ENCODE assay signal across 2 cellular contexts in the genomic region with DNA sequence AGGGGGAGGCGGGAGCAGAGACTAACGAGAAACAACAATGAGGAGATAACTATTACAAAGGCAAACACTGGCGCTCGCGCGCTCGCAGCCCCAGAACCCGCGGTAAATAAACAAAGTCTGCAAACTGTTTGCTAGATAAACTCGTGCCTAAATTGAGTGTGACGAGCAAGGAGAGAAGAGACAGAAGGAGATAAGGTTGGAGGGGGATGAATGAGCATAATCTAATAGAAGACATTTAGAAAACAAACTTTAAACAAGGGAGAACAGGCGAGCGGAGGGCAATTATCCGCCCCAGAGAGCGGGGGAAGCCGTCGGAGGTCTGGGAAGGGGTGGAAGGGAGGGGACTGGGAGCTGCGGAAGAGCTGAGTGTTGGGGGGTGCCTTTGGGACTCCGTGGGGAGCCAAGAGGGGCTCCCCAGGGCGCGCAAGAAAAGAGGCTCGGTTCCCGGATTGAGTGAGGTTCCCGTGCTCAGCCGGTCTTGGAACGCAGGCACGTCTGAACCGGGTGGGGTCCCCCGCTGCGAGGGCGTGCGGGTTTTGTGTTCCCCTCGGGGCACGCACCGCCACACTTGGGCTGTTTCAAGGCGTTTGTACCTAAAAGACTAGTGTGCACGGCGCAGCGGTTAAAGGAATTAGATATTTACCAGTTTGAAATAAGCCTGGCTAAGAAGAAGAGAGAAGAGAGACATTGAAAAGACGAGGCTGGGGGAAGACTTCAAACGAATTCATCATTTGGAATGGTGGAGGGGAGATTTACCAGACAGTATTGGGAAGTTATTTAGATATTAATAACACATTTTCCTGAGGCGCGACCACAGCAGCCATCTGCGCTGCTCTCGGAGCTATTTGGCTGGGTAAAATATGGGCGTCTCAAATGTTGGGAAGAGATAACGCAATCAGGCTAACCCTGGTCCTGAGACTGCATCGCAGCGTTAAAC.
A peak's percentile ranks its signal among the peaks of the same experiment; 100 is the strongest.
TF ChIP-seq lines count a peak whose summit lies in the region.

No MANE protein-coding gene starts in this region.

TF ChIP-seq in GM23338, 12 proteins besides CTCF, POLR2A, EP300 and RAD21:
- TF ChIP-seq EZH2 (IDR thresholded peaks at IDR 0.05; ENCODE audit: low read depth, unreplicated experiment) (peak; percentile 90), JUNB (IDR thresholded peaks at IDR 0.05; ENCODE audit: unreplicated experiment) (no peak), STAT1 (IDR thresholded peaks at IDR 0.05; ENCODE audit: unreplicated experiment) (no peak), ZNF331 (CRISPR knock-in tag; IDR thresholded peaks at IDR 0.05; ENCODE audit: low read depth) (no peak), ZNF114 (CRISPR knock-in tag; IDR thresholded peaks at IDR 0.05) (no peak)
- TF ChIP-seq, protein P1, sequence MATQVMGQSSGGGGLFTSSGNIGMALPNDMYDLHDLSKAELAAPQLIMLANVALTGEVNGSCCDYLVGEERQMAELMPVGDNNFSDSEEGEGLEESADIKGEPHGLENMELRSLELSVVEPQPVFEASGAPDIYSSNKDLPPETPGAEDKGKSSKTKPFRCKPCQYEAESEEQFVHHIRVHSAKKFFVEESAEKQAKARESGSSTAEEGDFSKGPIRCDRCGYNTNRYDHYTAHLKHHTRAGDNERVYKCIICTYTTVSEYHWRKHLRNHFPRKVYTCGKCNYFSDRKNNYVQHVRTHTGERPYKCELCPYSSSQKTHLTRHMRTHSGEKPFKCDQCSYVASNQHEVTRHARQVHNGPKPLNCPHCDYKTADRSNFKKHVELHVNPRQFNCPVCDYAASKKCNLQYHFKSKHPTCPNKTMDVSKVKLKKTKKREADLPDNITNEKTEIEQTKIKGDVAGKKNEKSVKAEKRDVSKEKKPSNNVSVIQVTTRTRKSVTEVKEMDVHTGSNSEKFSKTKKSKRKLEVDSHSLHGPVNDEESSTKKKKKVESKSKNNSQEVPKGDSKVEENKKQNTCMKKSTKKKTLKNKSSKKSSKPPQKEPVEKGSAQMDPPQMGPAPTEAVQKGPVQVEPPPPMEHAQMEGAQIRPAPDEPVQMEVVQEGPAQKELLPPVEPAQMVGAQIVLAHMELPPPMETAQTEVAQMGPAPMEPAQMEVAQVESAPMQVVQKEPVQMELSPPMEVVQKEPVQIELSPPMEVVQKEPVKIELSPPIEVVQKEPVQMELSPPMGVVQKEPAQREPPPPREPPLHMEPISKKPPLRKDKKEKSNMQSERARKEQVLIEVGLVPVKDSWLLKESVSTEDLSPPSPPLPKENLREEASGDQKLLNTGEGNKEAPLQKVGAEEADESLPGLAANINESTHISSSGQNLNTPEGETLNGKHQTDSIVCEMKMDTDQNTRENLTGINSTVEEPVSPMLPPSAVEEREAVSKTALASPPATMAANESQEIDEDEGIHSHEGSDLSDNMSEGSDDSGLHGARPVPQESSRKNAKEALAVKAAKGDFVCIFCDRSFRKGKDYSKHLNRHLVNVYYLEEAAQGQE (IDR thresholded peaks at IDR 0.05; ENCODE audit: unreplicated experiment), result no peak
- TF ChIP-seq, protein P2, sequence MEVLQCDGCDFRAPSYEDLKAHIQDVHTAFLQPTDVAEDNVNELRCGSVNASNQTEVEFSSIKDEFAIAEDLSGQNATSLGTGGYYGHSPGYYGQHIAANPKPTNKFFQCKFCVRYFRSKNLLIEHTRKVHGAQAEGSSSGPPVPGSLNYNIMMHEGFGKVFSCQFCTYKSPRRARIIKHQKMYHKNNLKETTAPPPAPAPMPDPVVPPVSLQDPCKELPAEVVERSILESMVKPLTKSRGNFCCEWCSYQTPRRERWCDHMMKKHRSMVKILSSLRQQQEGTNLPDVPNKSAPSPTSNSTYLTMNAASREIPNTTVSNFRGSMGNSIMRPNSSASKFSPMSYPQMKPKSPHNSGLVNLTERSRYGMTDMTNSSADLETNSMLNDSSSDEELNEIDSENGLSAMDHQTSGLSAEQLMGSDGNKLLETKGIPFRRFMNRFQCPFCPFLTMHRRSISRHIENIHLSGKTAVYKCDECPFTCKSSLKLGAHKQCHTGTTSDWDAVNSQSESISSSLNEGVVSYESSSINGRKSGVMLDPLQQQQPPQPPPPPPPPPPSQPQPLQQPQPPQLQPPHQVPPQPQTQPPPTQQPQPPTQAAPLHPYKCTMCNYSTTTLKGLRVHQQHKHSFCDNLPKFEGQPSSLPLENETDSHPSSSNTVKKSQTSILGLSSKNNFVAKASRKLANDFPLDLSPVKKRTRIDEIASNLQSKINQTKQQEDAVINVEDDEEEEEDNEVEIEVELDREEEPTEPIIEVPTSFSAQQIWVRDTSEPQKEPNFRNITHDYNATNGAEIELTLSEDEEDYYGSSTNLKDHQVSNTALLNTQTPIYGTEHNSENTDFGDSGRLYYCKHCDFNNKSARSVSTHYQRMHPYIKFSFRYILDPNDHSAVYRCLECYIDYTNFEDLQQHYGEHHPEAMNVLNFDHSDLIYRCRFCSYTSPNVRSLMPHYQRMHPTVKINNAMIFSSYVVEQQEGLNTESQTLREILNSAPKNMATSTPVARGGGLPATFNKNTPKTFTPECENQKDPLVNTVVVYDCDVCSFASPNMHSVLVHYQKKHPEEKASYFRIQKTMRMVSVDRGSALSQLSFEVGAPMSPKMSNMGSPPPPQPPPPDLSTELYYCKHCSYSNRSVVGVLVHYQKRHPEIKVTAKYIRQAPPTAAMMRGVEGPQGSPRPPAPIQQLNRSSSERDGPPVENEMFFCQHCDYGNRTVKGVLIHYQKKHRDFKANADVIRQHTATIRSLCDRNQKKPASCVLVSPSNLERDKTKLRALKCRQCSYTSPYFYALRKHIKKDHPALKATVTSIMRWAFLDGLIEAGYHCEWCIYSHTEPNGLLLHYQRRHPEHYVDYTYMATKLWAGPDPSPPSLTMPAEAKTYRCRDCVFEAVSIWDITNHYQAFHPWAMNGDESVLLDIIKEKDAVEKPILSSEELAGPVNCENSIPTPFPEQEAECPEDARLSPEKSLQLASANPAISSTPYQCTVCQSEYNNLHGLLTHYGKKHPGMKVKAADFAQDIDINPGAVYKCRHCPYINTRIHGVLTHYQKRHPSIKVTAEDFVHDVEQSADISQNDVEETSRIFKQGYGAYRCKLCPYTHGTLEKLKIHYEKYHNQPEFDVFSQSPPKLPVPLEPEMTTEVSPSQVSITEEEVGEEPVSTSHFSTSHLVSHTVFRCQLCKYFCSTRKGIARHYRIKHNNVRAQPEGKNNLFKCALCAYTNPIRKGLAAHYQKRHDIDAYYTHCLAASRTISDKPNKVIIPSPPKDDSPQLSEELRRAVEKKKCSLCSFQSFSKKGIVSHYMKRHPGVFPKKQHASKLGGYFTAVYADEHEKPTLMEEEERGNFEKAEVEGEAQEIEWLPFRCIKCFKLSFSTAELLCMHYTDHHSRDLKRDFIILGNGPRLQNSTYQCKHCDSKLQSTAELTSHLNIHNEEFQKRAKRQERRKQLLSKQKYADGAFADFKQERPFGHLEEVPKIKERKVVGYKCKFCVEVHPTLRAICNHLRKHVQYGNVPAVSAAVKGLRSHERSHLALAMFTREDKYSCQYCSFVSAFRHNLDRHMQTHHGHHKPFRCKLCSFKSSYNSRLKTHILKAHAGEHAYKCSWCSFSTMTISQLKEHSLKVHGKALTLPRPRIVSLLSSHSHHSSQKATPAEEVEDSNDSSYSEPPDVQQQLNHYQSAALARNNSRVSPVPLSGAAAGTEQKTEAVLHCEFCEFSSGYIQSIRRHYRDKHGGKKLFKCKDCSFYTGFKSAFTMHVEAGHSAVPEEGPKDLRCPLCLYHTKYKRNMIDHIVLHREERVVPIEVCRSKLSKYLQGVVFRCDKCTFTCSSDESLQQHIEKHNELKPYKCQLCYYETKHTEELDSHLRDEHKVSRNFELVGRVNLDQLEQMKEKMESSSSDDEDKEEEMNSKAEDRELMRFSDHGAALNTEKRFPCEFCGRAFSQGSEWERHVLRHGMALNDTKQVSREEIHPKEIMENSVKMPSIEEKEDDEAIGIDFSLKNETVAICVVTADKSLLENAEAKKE (CRISPR knock-in tag; IDR thresholded peaks at IDR 0.05), result no peak

TF ChIP-seq in GM12878, 131 proteins besides CTCF, POLR2A, EP300 and RAD21:
- peak; percentile 27 for TF ChIP-seq SUZ12 (IDR thresholded peaks at IDR 0.05; ENCODE audit: unreplicated experiment)
- TF ChIP-seq IKZF2 (IDR thresholded peaks at IDR 0.05), result no peak
TF ChIP-seq in GM12878: peak in this region for 1.
